ENCODE assay signal across 8 cellular contexts in genomic region chr1:47569681-47570470, GRCh38.
DNase-seq lines count a peak whose midpoint lies in the region; ATAC-seq and TF ChIP-seq lines count a peak whose summit lies in the region.

No MANE protein-coding gene starts in this region.

- H3K27ac ChIP-seq in RWPE1 = peak overlapping the region; percentile 73

- no peak for ATAC-seq in GM21825 (IDR thresholded peaks at IDR 0.05; ENCODE audit: unreplicated experiment)

- no peak overlapping the region for H3K4me3 ChIP-seq in fibroblast of villous mesenchyme (ENCODE audit: low read depth, low read length)
- H3K4me3 ChIP-seq in retinal pigment epithelial cell (ENCODE audit: low read length) = no peak overlapping the region

- peak; percentile 58 for TF ChIP-seq CTCF in RWPE1 (conservative IDR thresholded peaks at IDR 0.05; ENCODE audit: low read depth)
- TF ChIP-seq CTCF in fibroblast of villous mesenchyme (IDR thresholded peaks at IDR 0.05; ENCODE audit: insufficient read depth, low read depth, low read length) = peak; percentile 58
- peak; percentile 61 for TF ChIP-seq CTCF in retinal pigment epithelial cell (conservative IDR thresholded peaks at IDR 0.05; ENCODE audit: low read depth, low read length)

- CTCF ChIA-PET in RWPE1 (lab: Yijun Ruan, JAX) = interaction anchor here (0.5 to 1.6 kb wide), 16 partner anchors 8 to 555 kb away, joined by 3 to 9 read pairs (median 3); partner anchors contain the start of gene FOXD2

- DNase-seq in GM04503 (ENCODE audit: low read depth) = peak; percentile 73
- DNase-seq in RWPE1 (ENCODE audit: low spot score) = peak; percentile 97
- DNase-seq in fibroblast of villous mesenchyme (ENCODE audit: low read depth) = peak; percentile 75
- peak; percentile 69 for DNase-seq in retinal pigment epithelial cell (ENCODE audit: low read depth)
- DNase-seq in stimulated activated CD4-positive, alpha-beta T cell treated with anti-CD3 and anti-CD28 coated beads, Interleukin-4, amount 100 ng/mL, for 4 hours = no peak
- DNase-seq in NCI-H446 treated with DMSO at 0.1 percent for 48 hours (lab: John Stamatoyannopoulos, UW) = no peak
- DNase-seq in activated T-cell treated with anti-CD3 and anti-CD28 coated beads for 4 hours = no peak

- POLR2A ChIA-PET in RWPE1 (lab: Yijun Ruan, JAX; ENCODE audit: low non-redundant PET) = no interaction called here

Comparison
In these comparisons a context has a peak if more than half of its experiments do, and no peak if none do; other contexts are left out.
1. DNase-seq: peak in GM04503 (single experiment), RWPE1 (single experiment), fibroblast of villous mesenchyme (single experiment) and retinal pigment epithelial cell (single experiment); none in stimulated activated CD4-positive, alpha-beta T cell treated with anti-CD3 and anti-CD28 coated beads, Interleukin-4, amount 100 ng/mL, for 4 hours (0 of 2), NCI-H446 treated with DMSO at 0.1 percent for 48 hours (single experiment) and activated T-cell treated with anti-CD3 and anti-CD28 coated beads for 4 hours (single experiment).
2. Peak in every context shown above with its lines, with median percentiles within 50 percentile points of each other: CTCF ChIP-seq.